Comparison of ENCODE assay signal across 8 cellular contexts in genomic region chr7:135558337-135558767, GRCh38. TPM values are rescaled to one million over a fixed set of nuclear protein-coding genes. Genes with fewer than 3 reads are reported as not detected.
DNase-seq lines count a peak whose midpoint lies in the region; ATAC-seq, FAIRE-seq and TF ChIP-seq lines count a peak whose summit lies in the region.

No MANE protein-coding gene starts in this region.

- TF ChIP-seq CTCF in fibroblast of the aortic adventitia (IDR thresholded peaks at IDR 0.05; ENCODE audit: insufficient read depth, low read length) = peak; percentile 64

- H3K27me3 ChIP-seq in neuron (ENCODE audit: insufficient read depth, low read length) = no peaks in the 10 kb centered on the region

- FAIRE-seq in RCC 7860 (lab: Jason Lieb, UNC) = peak; percentile 65

- H3K9me3 ChIP-seq in neuron (ENCODE audit: low read length) = peaks cover 2% of the 10 kb centered on the region

- DNase-seq in EL (peak; percentile 72), KG1 (lab: John Stamatoyannopoulos, UW) (peak; percentile 19), RCC 7860 (ENCODE audit: low spot score) (peak; percentile 56), fibroblast of the aortic adventitia (ENCODE audit: low read depth) (peak; percentile 54), superior temporal gyrus (ENCODE audit: extremely low spot score) (peak; percentile 76)
- peak; percentile 5 to 41 for DNase-seq in activated T-helper 1 cell treated with anti-CD3 and anti-CD28 coated beads, Interleukin-2, amount 50 U/mL, for 16 hours (ENCODE audit: low read depth in 1 of 2, low spot score in 1 of 2)

- peak; percentile 74 for ATAC-seq in GM21786 (IDR thresholded peaks at IDR 0.05; ENCODE audit: unreplicated experiment)

- no peaks in the 10 kb centered on the region for H3K36me3 ChIP-seq in neuron (ENCODE audit: insufficient read depth, low read length)

- peak overlapping the region; percentile 87 for H2AFZ ChIP-seq in neuron (ENCODE audit: low read depth, low read length)

- peak overlapping the region; percentile 99 for H3K4me3 ChIP-seq in fibroblast of the aortic adventitia (ENCODE audit: low read depth, low read length)
- peak overlapping the region; percentile 73 for H3K4me3 ChIP-seq in neuron (ENCODE audit: low read length)

- peaks cover 2% of the 10 kb centered on the region for H3K4me1 ChIP-seq in neuron (ENCODE audit: insufficient read depth, low read length)

RNA-seq across cellular contexts. Expression of gene NUP205, which starts 0.6 kb away (rescaled TPM):
- total RNA-seq in fibroblast of the aortic adventitia (ENCODE audit: low replicate concordance) = 77.5 and 78.4 TPM in 2 replicates

RNA-seq across cellular contexts. Expression of gene CNOT4, which starts 48.5 kb away (rescaled TPM):
- 7.1 and 21.1 TPM in 2 replicates for total RNA-seq in fibroblast of the aortic adventitia (ENCODE audit: low replicate concordance)

Comparison
In these comparisons a context has a peak if more than half of its experiments do, and no peak if none do; other contexts are left out.
1. Peak in every context shown above with its lines: DNase-seq, ATAC-seq and H3K4me3 ChIP-seq.
2. DNase-seq: peak in every context shown above with its lines; median percentile 76 in superior temporal gyrus; 72 in EL; 56 in RCC 7860; 54 in fibroblast of the aortic adventitia; 23 in activated T-helper 1 cell treated with anti-CD3 and anti-CD28 coated beads, Interleukin-2, amount 50 U/mL, for 16 hours; 19 in KG1.